8 cellular contexts compared by ENCODE assay signal in the genomic region with DNA sequence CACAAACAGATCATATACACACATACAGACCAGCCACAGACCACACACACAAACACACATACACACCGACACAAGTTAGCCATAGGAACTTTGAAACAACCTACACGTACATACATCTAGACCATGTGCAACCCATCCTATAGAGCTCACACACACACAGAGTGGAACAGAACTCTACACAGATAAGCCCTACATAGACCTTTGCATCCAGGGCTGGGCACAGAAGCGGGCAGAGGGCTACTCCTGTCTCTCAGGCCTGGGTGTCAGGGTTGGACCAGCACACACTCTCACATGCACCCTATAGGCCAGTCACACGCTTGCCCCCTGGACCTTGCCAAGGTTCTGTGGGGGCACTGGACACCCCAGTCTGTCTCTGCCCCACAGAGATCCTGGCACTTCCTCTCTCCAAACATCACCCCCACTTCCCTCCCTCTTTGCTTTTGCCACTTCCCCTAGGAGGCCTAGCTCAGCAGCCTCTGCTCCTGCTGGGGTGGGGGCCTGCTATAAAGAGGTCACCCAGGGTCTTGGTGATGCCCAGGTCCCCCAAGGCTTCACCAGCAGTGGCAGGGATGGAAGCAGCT. TPM values are rescaled to one million over a fixed set of nuclear protein-coding genes. Genes with fewer than 3 reads are reported as not detected.
DNase-seq lines count a peak whose midpoint lies in the region; ATAC-seq, FAIRE-seq and TF ChIP-seq lines count a peak whose summit lies in the region.

No MANE protein-coding gene starts in this region.

- no peak overlapping the region for H3K4me2 ChIP-seq in H1 (ENCODE audit: insufficient read depth in 1 of 2, low read depth in 2 of 2, low read length in 2 of 2)

- H3K9me3 Mint-ChIP-seq in CD4-positive, alpha-beta T cell = no peaks in the 10 kb centered on the region
- H3K9me3 Mint-ChIP-seq in nephron progenitor cell = no peaks in the 10 kb centered on the region

- no peak for FAIRE-seq in H1 (lab: Jason Lieb, UNC)

- H2AK5ac ChIP-seq in H1 (ENCODE audit: low read depth, low read length) = peak overlapping the region; percentile 99

- no peaks in the 10 kb centered on the region for H3K27me3 ChIP-seq in CD4-positive, alpha-beta T cell (ENCODE audit: control insufficient read depth, insufficient read depth, low read length)
- no peaks in the 10 kb centered on the region for H3K27me3 ChIP-seq in H1 (replicated peaks in 1 of 4; ENCODE audit: control insufficient read depth in 3 of 4, extremely low read depth in 1 of 4, insufficient read depth in 3 of 4, low read length in 3 of 4)

- H3K23ac ChIP-seq in H1 (ENCODE audit: insufficient read length) = no peak overlapping the region

- intact Hi-C loops in CD4-positive, alpha-beta T cell (cut with DNase I, micrococcal nuclease) = loop anchor here in 1 of 2 experiments (10.0 kb wide), 1 partner anchor 149 kb away; the partner anchor contains the start of genes CALR and FARSA
- intact Hi-C loops in posterior vena cava (cut with DNase I) = no loop called here

- no peak overlapping the region for H3K18ac ChIP-seq in H1 (ENCODE audit: extremely low read depth, low read length)

- POLR2A ChIA-PET in CD4-positive, alpha-beta T cell (lab: Charles Lee) = no interaction called here
- POLR2A ChIA-PET in H1 (lab: Charles Lee; ENCODE audit: partially characterized antibody) = interaction anchor here (0.7 to 1.5 kb wide), 2 partner anchors 8 to 9 kb away, joined by 3 to 4 read pairs; no protein-coding TSS in a partner anchor

- no peak overlapping the region; a peak in 1 of 7 replicates for H3K9ac ChIP-seq in H1 (replicated peaks in 1 of 4; ENCODE audit: extremely low read depth in 1 of 4, low read depth in 3 of 4, low read length in 3 of 4)

- TF ChIP-seq CTCF in CD4-positive, alpha-beta T cell (IDR thresholded peaks at IDR 0.05) = no peak
- TF ChIP-seq CTCF in NB4 (IDR thresholded peaks at IDR 0.05; ENCODE audit: low read depth, low read length) = no peak
- TF ChIP-seq CTCF in H1 (IDR thresholded peaks at IDR 0.05; ENCODE audit: control extremely low read depth in 1 of 3, insufficient read depth in 1 of 3, low read depth in 1 of 3, low read length in 3 of 3) = no peak
- no peak for TF ChIP-seq CTCF in nephron progenitor cell (IDR thresholded peaks at IDR 0.05)

- H3K79me1 ChIP-seq in H1 (ENCODE audit: low read depth, low read length) = no peaks in the 10 kb centered on the region; the same call in 1 of the 2 replicates

- H2BK15ac ChIP-seq in H1 (ENCODE audit: low read length) = peak overlapping the region; percentile 99

- no peak overlapping the region for H3K4me3 Mint-ChIP-seq in CD4-positive, alpha-beta T cell
- H3K4me3 Mint-ChIP-seq in nephron progenitor cell = no peak overlapping the region

- TF ChIP-seq EP300 in H1 (IDR thresholded peaks at IDR 0.05; ENCODE audit: borderline replicate concordance in 1 of 2, low read depth in 2 of 2, low read length in 2 of 2) = no peak

- H3K9me3 ChIP-seq in CD4-positive, alpha-beta T cell (ENCODE audit: control insufficient read depth, low read length) = no peaks in the 10 kb centered on the region
- no peaks in the 10 kb centered on the region for H3K9me3 ChIP-seq in H1 (ENCODE audit: insufficient read depth in 2 of 2, low read depth in 1 of 2, low read length in 1 of 2)

- H4K5ac ChIP-seq in H1 (ENCODE audit: insufficient read length, low read depth, low read length) = no peak overlapping the region

- TF ChIP-seq RAD21 in H1 (IDR thresholded peaks at IDR 0.05 in 1 of 2, conservative IDR thresholded peaks at IDR 0.05 in 1 of 2; ENCODE audit: low read depth in 2 of 2, low read length in 2 of 2) = no peak

- no peak overlapping the region for H3K56ac ChIP-seq in H1 (replicated peaks; ENCODE audit: insufficient read length, low read depth, low read length)

- CTCF ChIA-PET in CD4-positive, alpha-beta T cell (lab: Charles Lee) = interaction anchor here (0.7 kb wide), 1 partner anchor 11 kb away, joined by 4 read pairs; no protein-coding TSS in a partner anchor
- CTCF ChIA-PET in H1 (lab: Charles Lee; ENCODE audit: partially characterized antibody) = interaction anchor here (1.3 to 4.5 kb wide), 3 partner anchors 8 to 22 kb away, joined by 3 to 39 read pairs (median 15); no protein-coding TSS in a partner anchor

- H3K79me2 ChIP-seq in H1 (ENCODE audit: control insufficient read depth in 1 of 2, insufficient read depth in 2 of 2, low read length in 2 of 2) = no peaks in the 10 kb centered on the region

- TF ChIP-seq POLR2A in NB4 (IDR thresholded peaks at IDR 0.05; ENCODE audit: extremely low read depth, insufficient read length) = no peak
- no peak for TF ChIP-seq POLR2A in H1 (IDR thresholded peaks at IDR 0.05; ENCODE audit: control extremely low read depth in 1 of 2, low read depth in 2 of 2, low read length in 2 of 2)

- no peak overlapping the region for H2BK20ac ChIP-seq in H1 (ENCODE audit: low read length)

- H3K4me1 ChIP-seq in H1 (replicated peaks in 1 of 4; ENCODE audit: control insufficient read depth in 3 of 4, insufficient read depth in 4 of 4, low read length in 3 of 4) = peaks cover 16 to 34% (median 22%) of the 10 kb centered on the region in 4 experiments

- no peak overlapping the region for H3K27ac Mint-ChIP-seq in CD4-positive, alpha-beta T cell
- no peak overlapping the region for H3K27ac Mint-ChIP-seq in nephron progenitor cell

- no peaks in the 10 kb centered on the region for H3K36me3 ChIP-seq in H1 (ENCODE audit: control insufficient read depth in 2 of 4, insufficient read depth in 4 of 4, low read length in 3 of 4)

- peak overlapping the region; percentile 91 for H3K27ac ChIP-seq in CD4-positive, alpha-beta T cell (ENCODE audit: low read depth, low read length)
- no peak overlapping the region for H3K27ac ChIP-seq in H1 (ENCODE audit: low read depth, low read length)

- ATAC-seq in CD4-positive, alpha-beta T cell (ENCODE audit: poor library complexity) = no peak
- no peak for ATAC-seq in HG03432 (IDR thresholded peaks at IDR 0.05; ENCODE audit: unreplicated experiment)

- H3K14ac ChIP-seq in H1 (ENCODE audit: insufficient read length) = no peak overlapping the region

- peak overlapping the region; percentile 25 for H4K91ac ChIP-seq in H1 (replicated peaks; ENCODE audit: insufficient read length, low read length)

- peak overlapping the region; percentile 82; the same call in 1 of the 2 replicates for H2BK5ac ChIP-seq in H1 (ENCODE audit: low read depth, low read length)

- DNase-seq in CD4-positive, alpha-beta T cell = no peak
- DNase-seq in NB4 (ENCODE audit: low read depth) (peak; percentile 78), H1 (ENCODE audit: low read depth in 1 of 2, low spot score in 2 of 2) (no peak), posterior vena cava (ENCODE audit: low spot score) (peak; percentile 69), nephron progenitor cell (no peak), COLO829 (ENCODE audit: low spot score) (no peak), ecto neural progenitor cell (ENCODE audit: low spot score) (no peak)

- no peak overlapping the region for H2AFZ ChIP-seq in H1 (ENCODE audit: low read length)

- WGBS in H1 (ENCODE audit: extremely low coverage in 1 of 2, insufficient coverage in 1 of 2, insufficient read length in 1 of 2, insufficient replicate concordance in 2 of 2, low coverage in 1 of 2, low lambda C conversion rate in 2 of 2, missing lambda C conversion rate in 1 of 2), 2 experiments = 90% methylated on average over 4 of the region's 4 CpGs; no CpG with 5 or more reads in 1 of the 2 experiments

- peaks cover 19% of the 10 kb centered on the region; the same call in 1 of the 2 replicates for H3K23me2 ChIP-seq in H1 (ENCODE audit: low read depth, low read length)

- peaks cover 5% of the 10 kb centered on the region for H3K36me3 Mint-ChIP-seq in CD4-positive, alpha-beta T cell (ENCODE audit: low read depth)
- no peaks in the 10 kb centered on the region for H3K36me3 Mint-ChIP-seq in nephron progenitor cell (ENCODE audit: low read depth)

- H3K4me3 ChIP-seq in NB4 (ENCODE audit: low read depth, low read length) = no peak overlapping the region
- H3K4me3 ChIP-seq in H1 (ENCODE audit: extremely low read depth in 1 of 4, insufficient read depth in 2 of 4, low read depth in 3 of 4, low read length in 4 of 4) = no peak overlapping the region

- H3K4ac ChIP-seq in H1 (replicated peaks; ENCODE audit: insufficient read length, low read depth, low read length) = no peak overlapping the region

- H3K27me3 Mint-ChIP-seq in CD4-positive, alpha-beta T cell = no peaks in the 10 kb centered on the region
- no peaks in the 10 kb centered on the region for H3K27me3 Mint-ChIP-seq in nephron progenitor cell (ENCODE audit: low read depth, poor library complexity)

- peaks cover 37% of the 10 kb centered on the region for H3K4me1 Mint-ChIP-seq in CD4-positive, alpha-beta T cell (ENCODE audit: low read depth)
- peaks cover 30% of the 10 kb centered on the region for H3K4me1 Mint-ChIP-seq in nephron progenitor cell

- peak overlapping the region; percentile 99 for H2BK12ac ChIP-seq in H1 (ENCODE audit: low read depth, low read length)

- peaks cover 0 to 1% of the 10 kb centered on the region in 2 experiments for H4K20me1 ChIP-seq in H1 (replicated peaks in 1 of 2; ENCODE audit: control insufficient read depth in 1 of 2, insufficient read depth in 2 of 2, low read length in 2 of 2)

- no peak overlapping the region for H4K8ac ChIP-seq in H1 (ENCODE audit: extremely low read depth, insufficient read depth, low read length)

- no peak overlapping the region for H2BK120ac ChIP-seq in H1 (replicated peaks; ENCODE audit: low read depth, low read length)

RNA-seq across cellular contexts. Expression of gene JUNB, which starts 5.8 kb away (rescaled TPM):
- total RNA-seq in CD4-positive, alpha-beta T cell = 1,000 to 10,000 TPM; 2,467 to 2,518 TPM
- total RNA-seq in H1 (2021; fragmentation: NEBNext Ultra II Directional; extraction: Animal tissue kit (Norgen Biotek cat#: 25700)) = 7.4 and 8.6 TPM in 2 replicates
- 10.0 and 14.1 TPM in 2 replicates for polyA plus RNA-seq in H1 (2011; rRNA removed)
- polyA plus RNA-seq in H1 (2011; cell fraction: cytosol; rRNA removed) = 9.2 TPM
- 12.1 TPM for polyA plus RNA-seq in H1 (2011; cell fraction: nucleus; rRNA removed)
- polyA plus RNA-seq in H1 (2012, experiment 1 of 2) = 4.8 to 7.1 TPM (median 5.6 TPM) in 4 replicates
- 5.9 TPM for polyA plus RNA-seq in H1 (2012, experiment 2 of 2)
- 6.9 TPM for polyA plus RNA-seq in H1 (2013, experiment 1 of 2)
- 6.5 TPM for polyA plus RNA-seq in H1 (2013, experiment 2 of 2)
- 1.8 TPM in 2 replicates for polyA minus RNA-seq in H1 (2011; rRNA and poly(A)+ RNA removed)
- polyA minus RNA-seq in H1 (2011; cell fraction: cytosol; rRNA and poly(A)+ RNA removed) = 8.7 TPM
- polyA minus RNA-seq in H1 (2011; cell fraction: nucleus; rRNA and poly(A)+ RNA removed) = 21.3 TPM
- 100 to 1,000 TPM; 193 to 418 TPM for total RNA-seq in posterior vena cava

RNA-seq across cellular contexts. Expression of gene HOOK2, which starts 10.2 kb away (rescaled TPM):
- total RNA-seq in CD4-positive, alpha-beta T cell = 10 to 100 TPM; 14.8 to 17.0 TPM
- total RNA-seq in H1 (2021; fragmentation: NEBNext Ultra II Directional; extraction: Animal tissue kit (Norgen Biotek cat#: 25700)) = 59.3 and 63.2 TPM in 2 replicates
- 23.8 and 39.2 TPM in 2 replicates for polyA plus RNA-seq in H1 (2011; rRNA removed)
- polyA plus RNA-seq in H1 (2011; cell fraction: cytosol; rRNA removed) = 52.1 TPM
- polyA plus RNA-seq in H1 (2011; cell fraction: nucleus; rRNA removed) = 124 TPM
- polyA plus RNA-seq in H1 (2012, experiment 1 of 2) = 72.5 to 107 TPM (median 96.5 TPM) in 4 replicates
- polyA plus RNA-seq in H1 (2012, experiment 2 of 2) = 35.9 TPM
- polyA plus RNA-seq in H1 (2013, experiment 1 of 2) = 47.5 TPM
- polyA plus RNA-seq in H1 (2013, experiment 2 of 2) = 40.1 TPM
- polyA minus RNA-seq in H1 (2011; rRNA and poly(A)+ RNA removed) = 25.1 and 27.9 TPM in 2 replicates
- polyA minus RNA-seq in H1 (2011; cell fraction: cytosol; rRNA and poly(A)+ RNA removed) = 17.9 TPM
- polyA minus RNA-seq in H1 (2011; cell fraction: nucleus; rRNA and poly(A)+ RNA removed) = 50.3 TPM
- 10 to 100 TPM; 20.2 to 21.7 TPM for total RNA-seq in posterior vena cava

RNA-seq across cellular contexts. Expression of gene PRDX2, which starts 16.1 kb away (rescaled TPM):
- total RNA-seq in CD4-positive, alpha-beta T cell = 10 to 100 TPM; 59.7 to 65.9 TPM
- total RNA-seq in H1 (2021; fragmentation: NEBNext Ultra II Directional; extraction: Animal tissue kit (Norgen Biotek cat#: 25700)) = 380 and 404 TPM in 2 replicates
- polyA plus RNA-seq in H1 (2011; rRNA removed) = 748 and 904 TPM in 2 replicates
- polyA plus RNA-seq in H1 (2011; cell fraction: cytosol; rRNA removed) = 586 TPM
- polyA plus RNA-seq in H1 (2011; cell fraction: nucleus; rRNA removed) = 569 TPM
- polyA plus RNA-seq in H1 (2012, experiment 1 of 2) = 543 to 655 TPM (median 640 TPM) in 4 replicates
- 855 TPM for polyA plus RNA-seq in H1 (2012, experiment 2 of 2)
- 237 TPM for polyA plus RNA-seq in H1 (2013, experiment 1 of 2)
- 231 TPM for polyA plus RNA-seq in H1 (2013, experiment 2 of 2)
- 210 and 286 TPM in 2 replicates for polyA minus RNA-seq in H1 (2011; rRNA and poly(A)+ RNA removed)
- 286 TPM for polyA minus RNA-seq in H1 (2011; cell fraction: cytosol; rRNA and poly(A)+ RNA removed)
- 120 TPM for polyA minus RNA-seq in H1 (2011; cell fraction: nucleus; rRNA and poly(A)+ RNA removed)
- total RNA-seq in posterior vena cava = 100 to 1,000 TPM; 126 to 130 TPM

RNA-seq across cellular contexts. Expression of gene THSD8, which starts 16.3 kb away (rescaled TPM):
- 1 to 10 TPM in 1 of 2 experiments, not detected in 1; 1.3 TPM for total RNA-seq in CD4-positive, alpha-beta T cell
- 41.3 and 42.3 TPM in 2 replicates for total RNA-seq in H1 (2021; fragmentation: NEBNext Ultra II Directional; extraction: Animal tissue kit (Norgen Biotek cat#: 25700))
- 3.4 and 8.2 TPM in 2 replicates for polyA plus RNA-seq in H1 (2011; rRNA removed)
- 0.57 TPM for polyA plus RNA-seq in H1 (2011; cell fraction: cytosol; rRNA removed)
- polyA plus RNA-seq in H1 (2011; cell fraction: nucleus; rRNA removed) = 0.21 TPM
- polyA plus RNA-seq in H1 (2012, experiment 1 of 2) = 9.7 to 60.5 TPM (median 32.8 TPM) in 4 replicates
- 11.1 TPM for polyA plus RNA-seq in H1 (2012, experiment 2 of 2)
- 20.3 TPM for polyA plus RNA-seq in H1 (2013, experiment 1 of 2)
- 24.5 TPM for polyA plus RNA-seq in H1 (2013, experiment 2 of 2)
- polyA minus RNA-seq in H1 (2011; rRNA and poly(A)+ RNA removed) = 4.4 and 10.5 TPM in 2 replicates
- not detected for polyA minus RNA-seq in H1 (2011; cell fraction: cytosol; rRNA and poly(A)+ RNA removed)
- polyA minus RNA-seq in H1 (2011; cell fraction: nucleus; rRNA and poly(A)+ RNA removed) = not detected
- total RNA-seq in posterior vena cava = 1 to 10 TPM in 1 of 2 donors, under 1 TPM in 1; 1.00 to 1.6 TPM

RNA-seq across cellular contexts. Expression of gene RNASEH2A, which starts 20.9 kb away (rescaled TPM):
- 1 to 10 TPM; 1.5 to 2.7 TPM for total RNA-seq in CD4-positive, alpha-beta T cell
- total RNA-seq in H1 (2021; fragmentation: NEBNext Ultra II Directional; extraction: Animal tissue kit (Norgen Biotek cat#: 25700)) = 67.5 and 67.9 TPM in 2 replicates
- polyA plus RNA-seq in H1 (2011; rRNA removed) = 120 and 141 TPM in 2 replicates
- 161 TPM for polyA plus RNA-seq in H1 (2011; cell fraction: cytosol; rRNA removed)
- polyA plus RNA-seq in H1 (2011; cell fraction: nucleus; rRNA removed) = 134 TPM
- 81.7 to 123 TPM (median 102 TPM) in 4 replicates for polyA plus RNA-seq in H1 (2012, experiment 1 of 2)
- polyA plus RNA-seq in H1 (2012, experiment 2 of 2) = 95.9 TPM
- 35.1 TPM for polyA plus RNA-seq in H1 (2013, experiment 1 of 2)
- 33.3 TPM for polyA plus RNA-seq in H1 (2013, experiment 2 of 2)
- 103 and 105 TPM in 2 replicates for polyA minus RNA-seq in H1 (2011; rRNA and poly(A)+ RNA removed)
- polyA minus RNA-seq in H1 (2011; cell fraction: cytosol; rRNA and poly(A)+ RNA removed) = 52.5 TPM
- 32.0 TPM for polyA minus RNA-seq in H1 (2011; cell fraction: nucleus; rRNA and poly(A)+ RNA removed)
- 1 to 10 TPM; 4.3 to 5.1 TPM for total RNA-seq in posterior vena cava

Comparison
In these comparisons a context has a peak if more than half of its experiments do, and no peak if none do; other contexts are left out.
1. DNase-seq: peak in NB4 (single experiment) and posterior vena cava (single experiment); none in CD4-positive, alpha-beta T cell (0 of 10), H1 (0 of 2), nephron progenitor cell (single experiment), COLO829 (single experiment) and ecto neural progenitor cell (single experiment).
2. RNA of gene JUNB, which starts 5.8 kb away (total RNA-seq): 2,467 to 2,518 TPM in CD4-positive, alpha-beta T cell and 193 to 418 TPM in posterior vena cava; 7.4 to 8.6 TPM in H1; every median in the first group is over 10 times any median in the second.